1 cellular context compared by ENCODE assay signal in the genomic region with DNA sequence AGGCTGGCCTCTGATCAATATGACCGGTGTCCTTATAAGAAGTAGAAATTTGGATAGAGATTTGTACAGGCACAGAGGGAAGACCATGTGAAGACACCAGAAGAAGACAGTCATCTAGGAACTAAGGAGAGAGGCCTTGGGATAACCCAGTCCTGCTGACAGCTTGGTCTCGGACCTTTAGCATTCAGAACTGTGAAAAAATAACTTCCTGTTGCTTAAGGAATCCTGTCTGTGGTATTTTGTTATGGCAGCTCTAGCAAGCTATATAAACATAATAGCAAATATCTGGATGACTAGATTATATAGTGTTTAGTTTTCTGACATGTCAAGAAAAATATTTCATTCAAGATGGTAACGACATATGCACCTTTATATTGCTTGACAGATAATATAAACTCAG.
TF ChIP-seq lines count a peak whose summit lies in the region.

No MANE protein-coding gene starts in this region.

TF ChIP-seq in IMR-90, 13 proteins besides CTCF, POLR2A, EP300 and RAD21:
- no peak for TF ChIP-seq ELK1 (IDR thresholded peaks at IDR 0.05; ENCODE audit: borderline replicate concordance, low read depth, low read length)
- TF ChIP-seq FOS (IDR thresholded peaks at IDR 0.05; ENCODE audit: low read depth, low read length), result no peak
